23 cellular contexts compared by ENCODE assay signal in genomic region chr1:211601159-211601558, GRCh38.
"Had no signal": no experiment of that assay in that cellular context is flagged by ENCODE, and none has a peak within 500 bp of the region (broad histone marks: within the 10 kb centered on the region; RNA-seq: fewer than 3 reads in every experiment).

No MANE protein-coding gene starts in this region.

- H3K4me2 ChIP-seq: KMS-11 had no signal

- H3K27me3 ChIP-seq: Peyer's patch had no signal

- H3K27ac Mint-ChIP-seq: IgD-negative memory B cell had no signal

- H3K27ac ChIP-seq: KMS-11, Peyer's patch, SJCRH30 had no signal

- FAIRE-seq: K562 had no signal

- H3K4me3 ChIP-seq: K562, Peyer's patch, SJCRH30 had no signal

- H3K9me3 Mint-ChIP-seq: IgD-negative memory B cell had no signal

- H3K9me3 ChIP-seq: Peyer's patch had no signal

- DNase-seq: Kasumi-1, MM.1S, NCI-H1092 treated with DMSO at 0.1 percent for 48 hours, NCI-H1436, NCI-H187, NCI-H2029, NCI-H2081 treated with DMSO at 0.1 percent for 48 hours, NCI-H2171, NCI-H226, NCI-H446, NCI-H510A, NCI-H524 treated with DMSO at 0.1 percent for 48 hours, NCI-H69, NCI-H774, PC-3, Peyer's patch, SHP77 treated with DMSO at 0.1 percent for 48 hours, SJCRH30 had no signal

- H3K9ac ChIP-seq: KMS-11 had no signal

- H3K36me3 ChIP-seq: Peyer's patch, SJCRH30 had no signal

- ATAC-seq: K562, PC-3, Right ventricle myocardium inferior, SK-N-SH treated with all-trans-retinoic acid at 6 μM for 48 hours had no signal

- H3K27me3 Mint-ChIP-seq: IgD-negative memory B cell had no signal
